ENCODE assay signal across 10 cellular contexts in the genomic region with DNA sequence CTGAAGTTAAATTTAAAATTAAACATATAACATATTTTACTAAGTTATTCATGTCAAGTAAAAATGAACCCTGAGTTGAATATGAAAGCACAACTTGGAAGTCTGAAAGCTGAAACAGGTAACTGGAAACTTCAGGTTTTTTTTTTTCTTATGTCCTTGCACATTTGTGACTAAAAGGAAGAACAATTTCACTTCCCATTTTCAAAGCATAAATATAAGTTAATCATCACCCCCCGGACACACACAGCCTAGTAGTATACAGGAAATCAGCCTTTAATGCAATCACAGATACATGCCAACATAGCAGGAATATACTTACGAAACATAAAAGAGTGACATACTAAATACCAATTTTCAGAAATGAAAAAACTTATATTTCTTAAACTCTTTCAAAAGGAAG.
DNase-seq lines count a peak whose midpoint lies in the region; ATAC-seq and TF ChIP-seq lines count a peak whose summit lies in the region.
"Had no signal": no experiment of that assay in that cellular context is flagged by ENCODE, and none has a peak within 500 bp of the region (broad histone marks: within the 10 kb centered on the region; RNA-seq: fewer than 3 reads in every experiment).

No MANE protein-coding gene starts in this region.

- H3K27ac ChIP-seq in naive thymus-derived CD4-positive, alpha-beta T cell (ENCODE audit: low read depth, low read length), result no peak overlapping the region

- DNase-seq in naive thymus-derived CD4-positive, alpha-beta T cell, result no peak
- DNase-seq in left cardiac atrium (no peak), WTC11 (ENCODE audit: low spot score) (no peak), NCI-H146 treated with DMSO at 0.1 percent for 48 hours (lab: John Stamatoyannopoulos, UW; ENCODE audit: unreplicated experiment) (no peak)
- DNase-seq: head of caudate nucleus, SHP77 treated with DMSO at 0.1 percent for 48 hours had no signal

- intact Hi-C loops in naive thymus-derived CD4-positive, alpha-beta T cell (cut with micrococcal nuclease), result no loop called here
- intact Hi-C loops in left cardiac atrium (cut with DNase I), result no loop called here

- no peak for TF ChIP-seq CTCF in WTC11 (IDR thresholded peaks at IDR 0.05)

- peaks cover 0 to 30% (median 9%) of the 10 kb centered on the region in 5 donors for H3K36me3 Mint-ChIP-seq in naive thymus-derived CD4-positive, alpha-beta T cell
- H3K36me3 Mint-ChIP-seq in WTC11, result no peaks in the 10 kb centered on the region

- no peaks in the 10 kb centered on the region for H3K9me3 ChIP-seq in naive thymus-derived CD4-positive, alpha-beta T cell (ENCODE audit: control insufficient read depth in 2 of 3, low read length in 3 of 3)

- no peak overlapping the region for H3K4me3 ChIP-seq in naive thymus-derived CD4-positive, alpha-beta T cell (ENCODE audit: low read length)

- H3K27me3 ChIP-seq in naive thymus-derived CD4-positive, alpha-beta T cell (ENCODE audit: control insufficient read depth in 2 of 2, insufficient read depth in 2 of 2, low read length in 2 of 2), result no peaks in the 10 kb centered on the region

- peak overlapping the region in 2 of 9 donors; percentile 4 to 29 for H3K27ac Mint-ChIP-seq in naive thymus-derived CD4-positive, alpha-beta T cell
- H3K27ac Mint-ChIP-seq in WTC11, result no peak overlapping the region
- H3K27ac Mint-ChIP-seq: nephron had no signal

- no peak overlapping the region for H3K4me3 Mint-ChIP-seq in naive thymus-derived CD4-positive, alpha-beta T cell
- no peak overlapping the region for H3K4me3 Mint-ChIP-seq in WTC11
- H3K4me3 Mint-ChIP-seq: nephron had no signal

- peaks cover 0 to 2% (median 0%) of the 10 kb centered on the region in 11 donors for H3K9me3 Mint-ChIP-seq in naive thymus-derived CD4-positive, alpha-beta T cell
- no peaks in the 10 kb centered on the region for H3K9me3 Mint-ChIP-seq in WTC11
- H3K9me3 Mint-ChIP-seq: nephron had no signal

- no peaks in the 10 kb centered on the region for H3K36me3 ChIP-seq in naive thymus-derived CD4-positive, alpha-beta T cell (ENCODE audit: control insufficient read depth in 2 of 3, insufficient read depth in 3 of 3, low read length in 3 of 3)

- H3K4me1 Mint-ChIP-seq in naive thymus-derived CD4-positive, alpha-beta T cell, result peaks cover 0 to 6% (median 0%) of the 10 kb centered on the region in 7 donors
- peaks cover 10% of the 10 kb centered on the region for H3K4me1 Mint-ChIP-seq in WTC11
- H3K4me1 Mint-ChIP-seq: nephron had no signal

- no peaks in the 10 kb centered on the region for H3K27me3 Mint-ChIP-seq in naive thymus-derived CD4-positive, alpha-beta T cell
- H3K27me3 Mint-ChIP-seq in WTC11 (ENCODE audit: low read depth), result no peaks in the 10 kb centered on the region

- POLR2A ChIA-PET in naive thymus-derived CD4-positive, alpha-beta T cell (lab: Charles Lee), result no interaction called here
- POLR2A ChIA-PET in WTC11 (lab: Charles Lee), result no interaction called here

- H3K4me1 ChIP-seq in naive thymus-derived CD4-positive, alpha-beta T cell (ENCODE audit: control insufficient read depth in 2 of 2, insufficient read depth in 2 of 2, low read length in 2 of 2), result no peaks in the 10 kb centered on the region

- peak; percentile 90 for ATAC-seq in GM19035 (IDR thresholded peaks at IDR 0.05; ENCODE audit: unreplicated experiment)
- ATAC-seq in HG02610 (IDR thresholded peaks at IDR 0.05; ENCODE audit: unreplicated experiment), result peak; percentile 98
- peak; percentile 98 for ATAC-seq in HG03520 (IDR thresholded peaks at IDR 0.05; ENCODE audit: unreplicated experiment)
- peak; percentile 50 for ATAC-seq in naive thymus-derived CD4-positive, alpha-beta T cell
- ATAC-seq in left cardiac atrium, result no peak
- no peak for ATAC-seq in WTC11

- CTCF ChIA-PET in naive thymus-derived CD4-positive, alpha-beta T cell (lab: Charles Lee), result no interaction called here
- CTCF ChIA-PET in WTC11 (lab: Charles Lee), result no interaction called here

TF ChIP-seq in WTC11, 78 proteins besides CTCF, POLR2A, EP300 and RAD21:
- TF ChIP-seq, protein P1, sequence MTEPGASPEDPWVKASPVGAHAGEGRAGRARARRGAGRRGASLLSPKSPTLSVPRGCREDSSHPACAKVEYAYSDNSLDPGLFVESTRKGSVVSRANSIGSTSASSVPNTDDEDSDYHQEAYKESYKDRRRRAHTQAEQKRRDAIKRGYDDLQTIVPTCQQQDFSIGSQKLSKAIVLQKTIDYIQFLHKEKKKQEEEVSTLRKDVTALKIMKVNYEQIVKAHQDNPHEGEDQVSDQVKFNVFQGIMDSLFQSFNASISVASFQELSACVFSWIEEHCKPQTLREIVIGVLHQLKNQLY (CRISPR knock-in tag; IDR thresholded peaks at IDR 0.05), result no peak
- TF ChIP-seq, protein P2, sequence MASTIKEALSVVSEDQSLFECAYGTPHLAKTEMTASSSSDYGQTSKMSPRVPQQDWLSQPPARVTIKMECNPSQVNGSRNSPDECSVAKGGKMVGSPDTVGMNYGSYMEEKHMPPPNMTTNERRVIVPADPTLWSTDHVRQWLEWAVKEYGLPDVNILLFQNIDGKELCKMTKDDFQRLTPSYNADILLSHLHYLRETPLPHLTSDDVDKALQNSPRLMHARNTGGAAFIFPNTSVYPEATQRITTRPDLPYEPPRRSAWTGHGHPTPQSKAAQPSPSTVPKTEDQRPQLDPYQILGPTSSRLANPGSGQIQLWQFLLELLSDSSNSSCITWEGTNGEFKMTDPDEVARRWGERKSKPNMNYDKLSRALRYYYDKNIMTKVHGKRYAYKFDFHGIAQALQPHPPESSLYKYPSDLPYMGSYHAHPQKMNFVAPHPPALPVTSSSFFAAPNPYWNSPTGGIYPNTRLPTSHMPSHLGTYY (CRISPR knock-in tag; IDR thresholded peaks at IDR 0.05), result no peak
- TF ChIP-seq ZNF671 (CRISPR knock-in tag; IDR thresholded peaks at IDR 0.05) (no peak), NR2C2 (CRISPR knock-in tag; IDR thresholded peaks at IDR 0.05) (no peak), ZNF416 (CRISPR knock-in tag; IDR thresholded peaks at IDR 0.05) (no peak), GABPB1 (CRISPR knock-in tag; IDR thresholded peaks at IDR 0.05) (no peak)
- TF ChIP-seq, protein P3, sequence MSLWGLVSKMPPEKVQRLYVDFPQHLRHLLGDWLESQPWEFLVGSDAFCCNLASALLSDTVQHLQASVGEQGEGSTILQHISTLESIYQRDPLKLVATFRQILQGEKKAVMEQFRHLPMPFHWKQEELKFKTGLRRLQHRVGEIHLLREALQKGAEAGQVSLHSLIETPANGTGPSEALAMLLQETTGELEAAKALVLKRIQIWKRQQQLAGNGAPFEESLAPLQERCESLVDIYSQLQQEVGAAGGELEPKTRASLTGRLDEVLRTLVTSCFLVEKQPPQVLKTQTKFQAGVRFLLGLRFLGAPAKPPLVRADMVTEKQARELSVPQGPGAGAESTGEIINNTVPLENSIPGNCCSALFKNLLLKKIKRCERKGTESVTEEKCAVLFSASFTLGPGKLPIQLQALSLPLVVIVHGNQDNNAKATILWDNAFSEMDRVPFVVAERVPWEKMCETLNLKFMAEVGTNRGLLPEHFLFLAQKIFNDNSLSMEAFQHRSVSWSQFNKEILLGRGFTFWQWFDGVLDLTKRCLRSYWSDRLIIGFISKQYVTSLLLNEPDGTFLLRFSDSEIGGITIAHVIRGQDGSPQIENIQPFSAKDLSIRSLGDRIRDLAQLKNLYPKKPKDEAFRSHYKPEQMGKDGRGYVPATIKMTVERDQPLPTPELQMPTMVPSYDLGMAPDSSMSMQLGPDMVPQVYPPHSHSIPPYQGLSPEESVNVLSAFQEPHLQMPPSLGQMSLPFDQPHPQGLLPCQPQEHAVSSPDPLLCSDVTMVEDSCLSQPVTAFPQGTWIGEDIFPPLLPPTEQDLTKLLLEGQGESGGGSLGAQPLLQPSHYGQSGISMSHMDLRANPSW (CRISPR knock-in tag; conservative IDR thresholded peaks at IDR 0.05; ENCODE audit: low read depth), result no peak

Comparison
In these comparisons a context has a peak if more than half of its experiments do, and no peak if none do; other contexts are left out.
1. ATAC-seq: peak in GM19035 (single experiment), HG02610 (single experiment), HG03520 (single experiment) and naive thymus-derived CD4-positive, alpha-beta T cell (single experiment); none in left cardiac atrium (0 of 2) and WTC11 (single experiment).